Comparison of ENCODE assay signal across 9 cellular contexts in the genomic region with DNA sequence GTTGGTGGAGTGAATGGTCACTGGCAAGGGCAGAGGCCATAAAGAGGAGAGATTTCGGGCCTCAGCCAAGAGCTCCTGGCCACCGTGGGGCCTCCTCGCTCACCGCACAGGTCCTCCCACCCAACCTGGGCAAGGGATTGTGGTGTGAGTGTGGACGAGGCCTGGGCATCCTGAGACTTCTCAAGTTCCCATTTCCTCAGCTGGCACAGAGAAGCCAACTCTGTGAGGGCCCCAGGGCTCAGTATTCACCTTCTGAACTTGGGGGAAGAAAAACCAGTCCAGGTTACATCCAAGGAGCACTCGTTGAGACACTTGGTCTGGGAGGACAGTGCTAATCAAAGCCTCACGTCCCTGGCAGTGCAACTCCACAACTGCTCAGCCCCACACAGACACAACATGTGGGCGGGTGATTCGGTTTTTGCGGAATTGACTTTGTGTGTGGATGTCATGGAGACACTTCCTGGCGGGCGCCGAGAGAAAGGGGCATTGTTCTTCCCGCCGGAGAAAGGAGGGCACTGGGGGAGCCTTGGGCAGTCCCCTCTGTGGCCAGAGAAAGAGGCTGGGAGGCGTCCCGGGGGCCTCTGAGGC. TPM values are rescaled to one million over a fixed set of nuclear protein-coding genes. Genes with fewer than 3 reads are reported as not detected.
DNase-seq lines count a peak whose midpoint lies in the region; ATAC-seq and TF ChIP-seq lines count a peak whose summit lies in the region.
"Had no signal": no experiment of that assay in that cellular context is flagged by ENCODE, and none has a peak within 500 bp of the region (broad histone marks: within the 10 kb centered on the region; RNA-seq: fewer than 3 reads in every experiment).

No MANE protein-coding gene starts in this region.

- no peaks in the 10 kb centered on the region for H3K27me3 ChIP-seq in gastroesophageal sphincter
- peaks cover 19% of the 10 kb centered on the region for H3K27me3 ChIP-seq in osteoblast (ENCODE audit: insufficient read depth, low read length)
- H3K27me3 ChIP-seq: ovary had no signal

- 33% methylated on average over 1 of the region's 17 CpGs; no CpG with 5 or more reads in 1 of the 2 donors for WGBS in gastroesophageal sphincter (ENCODE audit: low coverage in 1 of 2), 2 donors

- no peaks in the 10 kb centered on the region for H3K79me2 ChIP-seq in osteoblast (ENCODE audit: insufficient read depth, low read length)

- TF ChIP-seq POLR2A in gastroesophageal sphincter (IDR thresholded peaks at IDR 0.05): no peak

- H3K36me3 ChIP-seq in gastroesophageal sphincter (no peaks in the 10 kb centered on the region), osteoblast (ENCODE audit: insufficient read depth, low read length) (no peaks in the 10 kb centered on the region)
- H3K36me3 ChIP-seq: ovary had no signal

- H3K4me1 ChIP-seq in gastroesophageal sphincter: peaks cover 0 to 38% (median 11%) of the 10 kb centered on the region in 3 donors
- peaks cover 7% of the 10 kb centered on the region for H3K4me1 ChIP-seq in osteoblast (ENCODE audit: insufficient read depth, low read length)

- ATAC-seq in gastroesophageal sphincter (no peak), HG02798 (IDR thresholded peaks at IDR 0.05; ENCODE audit: poor library complexity, unreplicated experiment) (no peak)
- no peak for ATAC-seq in activated CD4-positive, CD25-positive, alpha-beta regulatory T cell treated with anti-CD3 and anti-CD28 coated beads, Interleukin-2, amount 50 U/mL, for 24 hours

- H4K20me1 ChIP-seq in osteoblast (ENCODE audit: insufficient read depth, low read length): no peaks in the 10 kb centered on the region

- peak; percentile 20 for DNase-seq in D341Med (ENCODE audit: low spot score)
- peak; percentile 32 for DNase-seq in NCI-H526 treated with DMSO at 0.1 percent for 48 hours (lab: John Stamatoyannopoulos, UW)
- DNase-seq in osteoblast (ENCODE audit: insufficient read length, low spot score, missing footprints): peak; percentile 42
- no peak for DNase-seq in NOMO-1 (lab: John Stamatoyannopoulos, UW; ENCODE audit: unreplicated experiment in 2 of 2)
- no peak for DNase-seq in germinal center (ENCODE audit: low spot score)
- DNase-seq: ovary had no signal

- TF ChIP-seq EP300 in gastroesophageal sphincter (IDR thresholded peaks at IDR 0.05): no peak

- peak overlapping the region in 3 of 4 donors; percentile 30 to 63 (median 46) for H3K27ac ChIP-seq in gastroesophageal sphincter
- H3K27ac ChIP-seq in osteoblast (ENCODE audit: low read depth, low read length): no peak overlapping the region
- H3K27ac ChIP-seq: ovary had no signal

- H2AFZ ChIP-seq in osteoblast (ENCODE audit: low read length): peak overlapping the region; percentile 57

- peak overlapping the region; percentile 69 for H3K4me2 ChIP-seq in osteoblast (ENCODE audit: insufficient read depth, low read length)

- TF ChIP-seq CTCF in gastroesophageal sphincter (IDR thresholded peaks at IDR 0.05) (no peak), osteoblast (IDR thresholded peaks at IDR 0.05; ENCODE audit: extremely low read depth, low read depth, low read length) (no peak)

- H3K9me3 ChIP-seq in gastroesophageal sphincter: peaks cover 0 to 7% (median 0%) of the 10 kb centered on the region in 3 donors
- no peaks in the 10 kb centered on the region for H3K9me3 ChIP-seq in osteoblast (ENCODE audit: low read depth, low read length)
- H3K9me3 ChIP-seq: ovary had no signal

- H3K4me3 ChIP-seq in gastroesophageal sphincter (no peak overlapping the region), osteoblast (ENCODE audit: insufficient read depth, low read length) (peak overlapping the region; percentile 54)
- H3K4me3 ChIP-seq: ovary had no signal

RNA-seq across cellular contexts. Expression of a gene that starts 28.5 kb away (rescaled TPM):
- total RNA-seq in gastroesophageal sphincter: 1 to 10 TPM; 1.8 to 6.1 (median 1.9) TPM
- total RNA-seq in osteoblast: under 0.01 TPM in 1 of 2 replicates, not detected in the other

Comparison
In these comparisons a context has a peak if more than half of its experiments do, and no peak if none do; other contexts are left out.
1. DNase-seq: peak in D341Med (single experiment), NCI-H526 treated with DMSO at 0.1 percent for 48 hours (single experiment) and osteoblast (single experiment); none in NOMO-1 (0 of 2) and germinal center (single experiment).